ENCODE assay signal across 18 cellular contexts in the genomic region with DNA sequence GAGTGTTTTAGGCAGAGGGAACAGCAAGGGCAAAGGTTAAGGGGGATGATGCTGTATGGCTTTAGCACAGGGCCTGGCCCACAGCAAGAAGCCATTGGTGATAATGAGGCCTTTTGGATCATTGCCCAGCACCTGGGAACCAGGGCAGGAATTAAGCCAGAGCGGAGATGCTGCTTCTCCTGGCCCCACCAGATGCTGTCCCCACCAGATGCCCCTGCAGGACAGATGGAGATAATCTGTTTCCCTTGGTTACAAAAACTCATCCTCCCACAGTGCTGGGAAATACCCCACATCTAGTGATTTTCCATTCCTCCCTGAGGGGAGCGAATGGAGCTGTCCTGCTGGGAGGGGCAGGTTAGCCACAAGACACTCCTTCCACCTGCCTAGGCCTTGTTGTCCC. TPM values are rescaled to one million over a fixed set of nuclear protein-coding genes. Genes with fewer than 3 reads are reported as not detected.
DNase-seq lines count a peak whose midpoint lies in the region; ATAC-seq and TF ChIP-seq lines count a peak whose summit lies in the region.
"Had no signal": no experiment of that assay in that cellular context is flagged by ENCODE, and none has a peak within 500 bp of the region (broad histone marks: within the 10 kb centered on the region; RNA-seq: fewer than 3 reads in every experiment).

No MANE protein-coding gene starts in this region.

- POLR2A ChIA-PET in MCF 10A (lab: Yijun Ruan, JAX), result no interaction called here

- H3K4me3 Mint-ChIP-seq in MCF 10A (ENCODE audit: unreplicated experiment), result no peak overlapping the region
- H3K4me3 Mint-ChIP-seq: activated CD8-positive, alpha-beta T cell treated with anti-CD3 and anti-CD28 coated beads, Interleukin-2, amount 10 ng/mL, durations not matched to agents 7 days and 5 days had no signal

- no peaks in the 10 kb centered on the region for H3K4me1 Mint-ChIP-seq in MCF 10A (ENCODE audit: insufficient read depth, unreplicated experiment)

- H3K36me3 ChIP-seq in BE2C, result peaks cover 4% of the 10 kb centered on the region; the same call in 1 of the 2 replicates
- H3K36me3 ChIP-seq: esophagus squamous epithelium, pancreas had no signal

- intact Hi-C loops in MCF 10A (cut with micrococcal nuclease), result no loop called here
- intact Hi-C loops in Right ventricle myocardium superior (cut with DNase I), result no loop called here

- no peaks in the 10 kb centered on the region for H3K9me3 Mint-ChIP-seq in MCF 10A (ENCODE audit: unreplicated experiment)

- H3K4me3 ChIP-seq in BE2C (ENCODE audit: low read depth, low read length) (no peak overlapping the region), HFF-Myc (replicated peaks; ENCODE audit: low read depth, low read length) (no peak overlapping the region)
- H3K4me3 ChIP-seq: esophagus squamous epithelium, GM12878, pancreas had no signal

- no peaks in the 10 kb centered on the region for H3K27me3 ChIP-seq in BE2C
- H3K27me3 ChIP-seq: pancreas had no signal

- TF ChIP-seq CTCF in BE2C (IDR thresholded peaks at IDR 0.05; ENCODE audit: low read depth, low read length), result no peak
- TF ChIP-seq CTCF in HFF-Myc (IDR thresholded peaks at IDR 0.05; ENCODE audit: low read depth, low read length, missing control alignments), result no peak
- no peak for TF ChIP-seq CTCF in MCF 10A (IDR thresholded peaks at IDR 0.05; ENCODE audit: unreplicated experiment)
- TF ChIP-seq CTCF in GM10266 (IDR thresholded peaks at IDR 0.05; ENCODE audit: control insufficient read depth, insufficient read depth, low read depth, missing control alignments), result no peak

- CTCF ChIA-PET in MCF 10A (lab: Yijun Ruan, JAX), result no interaction called here

- peaks cover 36% of the 10 kb centered on the region for H3K4me1 ChIP-seq in BE2C
- H3K4me1 ChIP-seq: esophagus squamous epithelium, pancreas had no signal

- no peak overlapping the region for H3K27ac Mint-ChIP-seq in MCF 10A (ENCODE audit: low read depth, unreplicated experiment)
- H3K27ac Mint-ChIP-seq: activated CD8-positive, alpha-beta T cell treated with anti-CD3 and anti-CD28 coated beads, Interleukin-2, amount 10 ng/mL, durations not matched to agents 7 days and 5 days had no signal

- H3K9me3 ChIP-seq in BE2C, result no peaks in the 10 kb centered on the region
- H3K9me3 ChIP-seq: esophagus squamous epithelium, pancreas had no signal

- BruUV-seq in MCF 10A (replicated peaks; lab: Mats Ljungman, UMichigan), result no TSS peak

- no peaks in the 10 kb centered on the region for H3K36me3 Mint-ChIP-seq in MCF 10A (ENCODE audit: insufficient read depth, unreplicated experiment)

- H3K27me3 Mint-ChIP-seq in MCF 10A (ENCODE audit: insufficient read depth, unreplicated experiment), result peaks cover 11% of the 10 kb centered on the region

- ATAC-seq in SK-N-SH treated with all-trans-retinoic acid at 6 μM for 48 hours, result peak; percentile 33; the same call in 1 of the 3 replicates
- no peak for ATAC-seq in Right ventricle myocardium superior (ENCODE audit: poor library complexity)
- ATAC-seq: activated CD8-positive, alpha-beta T cell treated with anti-CD3 and anti-CD28 coated beads, Interleukin-2, amount 10 ng/mL, durations not matched to agents 7 days and 5 days; GM12878; HepG2 had no signal

- DNase-seq in BE2C (peak; percentile 92), HFF-Myc (ENCODE audit: extremely low read depth, low read depth) (peak; percentile 77), NCI-H524 (lab: John Stamatoyannopoulos, UW) (peak; percentile 96 to 99), MCF 10A (ENCODE audit: unreplicated experiment) (no peak), GM10266 (ENCODE audit: extremely low spot score) (no peak), Right ventricle myocardium superior (no peak)
- no peak for DNase-seq in activated T-cell treated with anti-CD3 and anti-CD28 coated beads, Interleukin-2, amount 50 U/mL, for 48 hours
- DNase-seq: activated CD4-positive, CD25-positive, alpha-beta regulatory T cell; activated CD8-positive, alpha-beta T cell treated with anti-CD3 and anti-CD28 coated beads, Interleukin-2, amount 10 ng/mL, durations not matched to agents 7 days and 5 days; esophagus squamous epithelium; pancreas; T-helper 2 cell had no signal

TF ChIP-seq in SK-N-SH treated with all-trans-retinoic acid at 6 μM for 48 hours, 23 proteins besides CTCF, POLR2A, EP300 and RAD21:
- TF ChIP-seq ZNF70 (CRISPR knock-in tag; IDR thresholded peaks at IDR 0.05) (peak; percentile 52; the same call in 1 of the 2 replicates), ESRRG (CRISPR knock-in tag; IDR thresholded peaks at IDR 0.05) (no peak), TCF4 (CRISPR knock-in tag; IDR thresholded peaks at IDR 0.05; ENCODE audit: borderline replicate concordance) (peak; percentile 99)
- TF ChIP-seq, protein P1, sequence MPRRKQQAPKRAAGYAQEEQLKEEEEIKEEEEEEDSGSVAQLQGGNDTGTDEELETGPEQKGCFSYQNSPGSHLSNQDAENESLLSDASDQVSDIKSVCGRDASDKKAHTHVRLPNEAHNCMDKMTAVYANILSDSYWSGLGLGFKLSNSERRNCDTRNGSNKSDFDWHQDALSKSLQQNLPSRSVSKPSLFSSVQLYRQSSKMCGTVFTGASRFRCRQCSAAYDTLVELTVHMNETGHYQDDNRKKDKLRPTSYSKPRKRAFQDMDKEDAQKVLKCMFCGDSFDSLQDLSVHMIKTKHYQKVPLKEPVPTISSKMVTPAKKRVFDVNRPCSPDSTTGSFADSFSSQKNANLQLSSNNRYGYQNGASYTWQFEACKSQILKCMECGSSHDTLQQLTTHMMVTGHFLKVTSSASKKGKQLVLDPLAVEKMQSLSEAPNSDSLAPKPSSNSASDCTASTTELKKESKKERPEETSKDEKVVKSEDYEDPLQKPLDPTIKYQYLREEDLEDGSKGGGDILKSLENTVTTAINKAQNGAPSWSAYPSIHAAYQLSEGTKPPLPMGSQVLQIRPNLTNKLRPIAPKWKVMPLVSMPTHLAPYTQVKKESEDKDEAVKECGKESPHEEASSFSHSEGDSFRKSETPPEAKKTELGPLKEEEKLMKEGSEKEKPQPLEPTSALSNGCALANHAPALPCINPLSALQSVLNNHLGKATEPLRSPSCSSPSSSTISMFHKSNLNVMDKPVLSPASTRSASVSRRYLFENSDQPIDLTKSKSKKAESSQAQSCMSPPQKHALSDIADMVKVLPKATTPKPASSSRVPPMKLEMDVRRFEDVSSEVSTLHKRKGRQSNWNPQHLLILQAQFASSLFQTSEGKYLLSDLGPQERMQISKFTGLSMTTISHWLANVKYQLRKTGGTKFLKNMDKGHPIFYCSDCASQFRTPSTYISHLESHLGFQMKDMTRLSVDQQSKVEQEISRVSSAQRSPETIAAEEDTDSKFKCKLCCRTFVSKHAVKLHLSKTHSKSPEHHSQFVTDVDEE (CRISPR knock-in tag; IDR thresholded peaks at IDR 0.05), result peak; percentile 60; the same call in 1 of the 2 replicates

RNA-seq across cellular contexts. Expression of a gene that starts 18.8 kb away (rescaled TPM):
- 4.1 TPM for polyA plus RNA-seq in BE2C (2012; ENCODE audit: insufficient read depth, insufficient read length, low read depth)
- total RNA-seq in MCF 10A (2022), result not detected in 2 replicates
- not detected for total RNA-seq in Right ventricle myocardium superior
- total RNA-seq: activated CD8-positive, alpha-beta T cell treated with anti-CD3 and anti-CD28 coated beads, Interleukin-2, amount 10 ng/mL, durations not matched to agents 7 days and 5 days; cardiac septum; esophagus squamous epithelium; GM12878; lung microvascular endothelial cell; subcutaneous adipose tissue had no signal

Comparison
In these comparisons a context has a peak if more than half of its experiments do, and no peak if none do; other contexts are left out.
1. DNase-seq: peak in BE2C (single experiment), HFF-Myc (single experiment) and NCI-H524 (2 of 2); none in MCF 10A (single experiment), GM10266 (single experiment), activated T-cell treated with anti-CD3 and anti-CD28 coated beads, Interleukin-2, amount 50 U/mL, for 48 hours (0 of 2) and Right ventricle myocardium superior (single experiment).